In the genomic region with DNA sequence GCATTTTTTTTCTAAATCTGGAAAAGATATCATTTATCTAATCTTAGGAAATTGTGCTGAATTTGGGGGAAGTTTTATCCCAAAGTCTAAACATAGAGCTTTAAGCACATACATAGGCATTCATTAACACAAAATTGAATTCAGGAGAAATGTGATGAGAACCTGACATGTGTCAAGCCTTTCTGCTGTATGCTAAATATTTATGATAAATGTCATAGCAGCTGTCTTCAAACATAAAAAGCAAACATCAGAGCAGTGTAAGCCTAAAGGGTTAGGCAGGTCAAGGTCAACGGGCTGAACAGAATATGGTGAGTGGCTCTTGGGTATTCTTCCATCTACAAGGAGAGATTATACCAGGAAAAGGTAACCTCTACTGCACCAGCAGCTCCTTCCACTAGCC, we compare ENCODE assay signal across 1 cellular context.
TF ChIP-seq lines count a peak whose summit lies in the region.

No MANE protein-coding gene starts in this region.

TF ChIP-seq in A549, 52 proteins besides CTCF, POLR2A, EP300 and RAD21 (continued from another document):
- TF ChIP-seq, protein P1, sequence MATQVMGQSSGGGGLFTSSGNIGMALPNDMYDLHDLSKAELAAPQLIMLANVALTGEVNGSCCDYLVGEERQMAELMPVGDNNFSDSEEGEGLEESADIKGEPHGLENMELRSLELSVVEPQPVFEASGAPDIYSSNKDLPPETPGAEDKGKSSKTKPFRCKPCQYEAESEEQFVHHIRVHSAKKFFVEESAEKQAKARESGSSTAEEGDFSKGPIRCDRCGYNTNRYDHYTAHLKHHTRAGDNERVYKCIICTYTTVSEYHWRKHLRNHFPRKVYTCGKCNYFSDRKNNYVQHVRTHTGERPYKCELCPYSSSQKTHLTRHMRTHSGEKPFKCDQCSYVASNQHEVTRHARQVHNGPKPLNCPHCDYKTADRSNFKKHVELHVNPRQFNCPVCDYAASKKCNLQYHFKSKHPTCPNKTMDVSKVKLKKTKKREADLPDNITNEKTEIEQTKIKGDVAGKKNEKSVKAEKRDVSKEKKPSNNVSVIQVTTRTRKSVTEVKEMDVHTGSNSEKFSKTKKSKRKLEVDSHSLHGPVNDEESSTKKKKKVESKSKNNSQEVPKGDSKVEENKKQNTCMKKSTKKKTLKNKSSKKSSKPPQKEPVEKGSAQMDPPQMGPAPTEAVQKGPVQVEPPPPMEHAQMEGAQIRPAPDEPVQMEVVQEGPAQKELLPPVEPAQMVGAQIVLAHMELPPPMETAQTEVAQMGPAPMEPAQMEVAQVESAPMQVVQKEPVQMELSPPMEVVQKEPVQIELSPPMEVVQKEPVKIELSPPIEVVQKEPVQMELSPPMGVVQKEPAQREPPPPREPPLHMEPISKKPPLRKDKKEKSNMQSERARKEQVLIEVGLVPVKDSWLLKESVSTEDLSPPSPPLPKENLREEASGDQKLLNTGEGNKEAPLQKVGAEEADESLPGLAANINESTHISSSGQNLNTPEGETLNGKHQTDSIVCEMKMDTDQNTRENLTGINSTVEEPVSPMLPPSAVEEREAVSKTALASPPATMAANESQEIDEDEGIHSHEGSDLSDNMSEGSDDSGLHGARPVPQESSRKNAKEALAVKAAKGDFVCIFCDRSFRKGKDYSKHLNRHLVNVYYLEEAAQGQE (IDR thresholded peaks at IDR 0.05): no peak
